Comparison of ENCODE assay signal across 14 cellular contexts in the genomic region with DNA sequence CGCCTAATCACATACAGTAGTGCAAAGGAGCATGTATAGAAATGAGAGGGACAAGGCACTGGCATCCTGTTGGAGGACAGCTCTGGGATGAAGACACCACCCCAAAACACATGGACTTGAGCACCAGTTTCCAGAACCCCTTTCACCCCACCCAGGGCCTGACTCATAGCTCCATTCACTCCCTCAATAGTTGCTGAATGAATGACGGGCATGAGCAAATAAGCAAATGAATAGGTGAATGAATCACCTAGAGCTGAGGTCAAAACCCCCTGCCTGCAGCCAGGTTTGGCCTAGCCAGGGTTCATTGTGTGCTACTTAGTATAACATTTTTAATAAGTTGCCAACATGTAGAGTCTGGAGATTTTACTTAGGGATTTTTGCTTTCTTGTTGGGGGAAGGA.
DNase-seq lines count a peak whose midpoint lies in the region; ATAC-seq, FAIRE-seq and TF ChIP-seq lines count a peak whose summit lies in the region.
"Had no signal": no experiment of that assay in that cellular context is flagged by ENCODE, and none has a peak within 500 bp of the region (broad histone marks: within the 10 kb centered on the region; RNA-seq: fewer than 3 reads in every experiment).

No MANE protein-coding gene starts in this region.

- POLR2A ChIA-PET in HepG2 (lab: Yijun Ruan, JAX) = no interaction called here

- peak; percentile 24; the same call in 2 of the 3 replicates for ATAC-seq in HepG2
- ATAC-seq in HG03159 (IDR thresholded peaks at IDR 0.05; ENCODE audit: unreplicated experiment) = no peak
- no peak for ATAC-seq in Right ventricle myocardium inferior
- ATAC-seq: upper lobe of right lung had no signal

- DNase-seq in Daoy (ENCODE audit: low read depth) (peak; percentile 83), mammary epithelial cell (peak; percentile 96), HepG2 (ENCODE audit: low spot score) (peak; percentile 47), Right ventricle myocardium inferior (ENCODE audit: missing footprints) (no peak), epidermal melanocyte (ENCODE audit: insufficient read length, low spot score) (no peak)
- no peak for DNase-seq in activated naive CD4-positive, alpha-beta T cell treated with anti-CD3 and anti-CD28 coated beads, Interleukin-2, amount 50 U/mL, for 16 hours
- DNase-seq: activated effector memory CD4-positive, alpha-beta T cell treated with Interleukin-2 at 50 U/mL for 16 hours; NCI-H524 treated with DMSO at 0.1 percent for 48 hours; SJCRH30; upper lobe of right lung had no signal

- in situ Hi-C loops in mammary epithelial cell (cut with MboI; ENCODE audit: low sequenced_read_pairs in 2 of 2) (no loop called here), HepG2 (cut with HindIII; ENCODE audit: extremely low pct_ligation_motif_present, low pct_unique_long_range_greater_than_20kb) (no loop called here)

- H3K27ac ChIP-seq in HUES64 (ENCODE audit: low read depth, low read length) (peak overlapping the region; percentile 82), mammary epithelial cell (ENCODE audit: insufficient read depth, low read depth, low read length) (peak overlapping the region; percentile 93), HepG2 (ENCODE audit: extremely low read length, insufficient read depth, low read length) (no peak overlapping the region)
- H3K27ac ChIP-seq: BLaER1, SJCRH30, upper lobe of right lung had no signal

- CTCF ChIA-PET in mammary epithelial cell (lab: Charles Lee; ENCODE audit: low non-redundant PET) = interaction anchor here (0.7 kb wide), 1 partner anchor 425 kb away, joined by 4 read pairs; no protein-coding TSS in a partner anchor
- CTCF ChIA-PET in HepG2 (lab: Yijun Ruan, JAX; ENCODE audit: low intra/inter-chr PET ratio, low total read pairs) = no interaction called here

- dilution Hi-C loops in mammary epithelial cell (cut with HindIII; ENCODE audit: low sequenced_read_pairs) = no loop called here

- H3K4me1 ChIP-seq in HUES64 (ENCODE audit: insufficient read depth, low read length) (peaks cover 17% of the 10 kb centered on the region), mammary epithelial cell (ENCODE audit: insufficient read depth, low read length) (peaks cover 72% of the 10 kb centered on the region), HepG2 (ENCODE audit: insufficient read depth, low read length) (peaks cover 18% of the 10 kb centered on the region)
- H3K4me1 ChIP-seq: BLaER1, SJCRH30, upper lobe of right lung had no signal

- BruUV-seq in mammary epithelial cell (replicated peaks; lab: Mats Ljungman, UMichigan) = no TSS peak
- BruUV-seq in HepG2 (replicated peaks; lab: Mats Ljungman, UMichigan) = no TSS peak

- no peak for TF ChIP-seq RAD21 in HepG2 (CRISPR knock-in tag; IDR thresholded peaks at IDR 0.05)

- FAIRE-seq in HepG2 (lab: Jason Lieb, UNC) = no peak
- FAIRE-seq: colon had no signal

- H3K9ac ChIP-seq in HUES64 (ENCODE audit: low read depth, low read length) = 0 out of 2 replicates have a peak overlapping the region, but pooled peaks have one; percentile 6
- peak overlapping the region; percentile 47 for H3K9ac ChIP-seq in mammary epithelial cell (ENCODE audit: insufficient read depth, low read length)
- no peak overlapping the region for H3K9ac ChIP-seq in HepG2 (ENCODE audit: insufficient read depth, low read depth, low read length)
- H3K9ac ChIP-seq: BLaER1 had no signal

- H3K79me2 ChIP-seq in mammary epithelial cell (ENCODE audit: insufficient read depth, low read length) (peaks cover 8% of the 10 kb centered on the region), HepG2 (ENCODE audit: insufficient read depth, low read length) (no peaks in the 10 kb centered on the region)

- peak overlapping the region; percentile 12 for H3K4me2 ChIP-seq in mammary epithelial cell (ENCODE audit: insufficient read depth, low read depth, low read length)
- no peak overlapping the region for H3K4me2 ChIP-seq in HepG2 (ENCODE audit: low read depth, low read length)
- H3K4me2 ChIP-seq: BLaER1 had no signal

- H2AFZ ChIP-seq in mammary epithelial cell (ENCODE audit: low read depth, low read length) (peak overlapping the region; percentile 29), HepG2 (ENCODE audit: low read length) (no peak overlapping the region)

- no peak for TF ChIP-seq EP300 in HepG2 (IDR thresholded peaks at IDR 0.05; ENCODE audit: low read depth in 2 of 2, low read length in 2 of 2)
- TF ChIP-seq EP300 in HepG2 (CRISPR knock-in tag; IDR thresholded peaks at IDR 0.05; ENCODE audit: borderline replicate concordance) = no peak

- peaks cover 55% of the 10 kb centered on the region for H3K36me3 ChIP-seq in HUES64 (ENCODE audit: insufficient read depth, low read length)
- peaks cover 16% of the 10 kb centered on the region for H3K36me3 ChIP-seq in mammary epithelial cell (ENCODE audit: insufficient read depth, low read length)
- H3K36me3 ChIP-seq in HepG2 (replicated peaks in 1 of 2; ENCODE audit: control insufficient read depth in 1 of 2, insufficient read depth in 2 of 2, low read length in 2 of 2) = no peaks in the 10 kb centered on the region

- H3K9me3 ChIP-seq in HUES64 (ENCODE audit: insufficient read depth, low read depth, low read length) = no peaks in the 10 kb centered on the region
- no peaks in the 10 kb centered on the region for H3K9me3 ChIP-seq in mammary epithelial cell (replicated peaks; ENCODE audit: insufficient read depth, low read length)
- no peaks in the 10 kb centered on the region for H3K9me3 ChIP-seq in HepG2 (ENCODE audit: low read length)
- H3K9me3 ChIP-seq: BLaER1, SJCRH30, upper lobe of right lung had no signal

- TF ChIP-seq CTCF in mammary epithelial cell (conservative IDR thresholded peaks at IDR 0.05 in 1 of 2, IDR thresholded peaks at IDR 0.05 in 1 of 2; ENCODE audit: extremely low read depth in 1 of 2, insufficient read depth in 1 of 2, low read depth in 1 of 2, low read length in 2 of 2) (no peak), HepG2 (CRISPR knock-in tag; IDR thresholded peaks at IDR 0.05) (no peak)

- intact Hi-C loops in mammary epithelial cell (cut with micrococcal nuclease) (loop anchor here (2.0 kb wide), 1 partner anchor 66 kb away; a partner anchor contains a TSS), HepG2 (cut with micrococcal nuclease; ENCODE audit: unreplicated experiment) (no loop called here), Right ventricle myocardium inferior (cut with DNase I) (no loop called here)

- H4K20me1 ChIP-seq in mammary epithelial cell (ENCODE audit: insufficient read depth, low read length) (no peaks in the 10 kb centered on the region), HepG2 (ENCODE audit: insufficient read depth, low read length) (no peaks in the 10 kb centered on the region)
- H4K20me1 ChIP-seq: BLaER1 had no signal

- TF ChIP-seq POLR2A in HepG2 (IDR thresholded peaks at IDR 0.05; ENCODE audit: insufficient read depth in 1 of 2, low read depth in 2 of 2, low read length in 2 of 2) = no peak

- no peaks in the 10 kb centered on the region for H3K27me3 ChIP-seq in HUES64 (ENCODE audit: insufficient read depth, low read length)
- no peaks in the 10 kb centered on the region for H3K27me3 ChIP-seq in mammary epithelial cell (ENCODE audit: insufficient read depth, low read length)
- peaks cover 0 to 3% of the 10 kb centered on the region in 2 experiments; a peak in 2 of 5 replicates for H3K27me3 ChIP-seq in HepG2 (ENCODE audit: control insufficient read depth in 1 of 2, insufficient read depth in 2 of 2, low read length in 2 of 2)
- H3K27me3 ChIP-seq: BLaER1, SJCRH30, upper lobe of right lung had no signal

- H3K4me3 ChIP-seq in HUES64 (ENCODE audit: low read length) (no peak overlapping the region), mammary epithelial cell (replicated peaks in 1 of 3; ENCODE audit: insufficient read depth in 1 of 3, low read depth in 2 of 3, low read length in 3 of 3) (no peak overlapping the region), HepG2 (replicated peaks in 1 of 3; ENCODE audit: insufficient read depth in 1 of 3, low read depth in 2 of 3, low read length in 3 of 3) (no peak overlapping the region)
- H3K4me3 ChIP-seq: BLaER1, SJCRH30, upper lobe of right lung had no signal

- 60% methylated on average over 2 of the region's 2 CpGs for WGBS in HUES64
- 49% methylated on average over 2 of the region's 2 CpGs for WGBS in mammary epithelial cell (ENCODE audit: low coverage, missing lambda C conversion rate)
- 48% methylated on average over 2 of the region's 2 CpGs for WGBS in HepG2 (ENCODE audit: low lambda C conversion rate)

TF ChIP-seq in HepG2, 621 proteins besides CTCF, POLR2A, EP300 and RAD21:
- TF ChIP-seq ZNF24 (IDR thresholded peaks at IDR 0.05) (0 out of 2 replicates have a peak, but pooled peaks have one; percentile 58), MED1 (CRISPR knock-in tag; IDR thresholded peaks at IDR 0.05) (no peak), SMAD1 (CRISPR knock-in tag; IDR thresholded peaks at IDR 0.05; ENCODE audit: borderline replicate concordance, low read depth) (no peak), RXRA (CRISPR knock-in tag; IDR thresholded peaks at IDR 0.05) (no peak), ZNF577 (CRISPR knock-in tag; IDR thresholded peaks at IDR 0.05; ENCODE audit: borderline replicate concordance, low read depth) (no peak), ZNF547 (CRISPR knock-in tag; IDR thresholded peaks at IDR 0.05) (no peak), FOSL2 (CRISPR knock-in tag; IDR thresholded peaks at IDR 0.05) (peak; percentile 73), SRY (CRISPR knock-in tag; IDR thresholded peaks at IDR 0.05) (no peak)
- TF ChIP-seq, protein P1, sequence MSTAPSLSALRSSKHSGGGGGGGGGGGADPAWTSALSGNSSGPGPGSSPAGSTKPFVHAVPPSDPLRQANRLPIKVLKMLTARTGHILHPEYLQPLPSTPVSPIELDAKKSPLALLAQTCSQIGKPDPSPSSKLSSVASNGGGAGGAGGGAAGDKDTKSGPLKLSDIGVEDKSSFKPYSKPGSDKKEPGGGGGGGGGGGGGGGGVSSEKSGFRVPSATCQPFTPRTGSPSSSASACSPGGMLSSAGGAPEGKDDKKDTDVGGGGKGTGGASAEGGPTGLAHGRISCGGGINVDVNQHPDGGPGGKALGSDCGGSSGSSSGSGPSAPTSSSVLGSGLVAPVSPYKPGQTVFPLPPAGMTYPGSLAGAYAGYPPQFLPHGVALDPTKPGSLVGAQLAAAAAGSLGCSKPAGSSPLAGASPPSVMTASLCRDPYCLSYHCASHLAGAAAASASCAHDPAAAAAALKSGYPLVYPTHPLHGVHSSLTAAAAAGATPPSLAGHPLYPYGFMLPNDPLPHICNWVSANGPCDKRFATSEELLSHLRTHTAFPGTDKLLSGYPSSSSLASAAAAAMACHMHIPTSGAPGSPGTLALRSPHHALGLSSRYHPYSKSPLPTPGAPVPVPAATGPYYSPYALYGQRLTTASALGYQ (CRISPR knock-in tag; IDR thresholded peaks at IDR 0.05) = no peak

Comparison
In these comparisons a context has a peak if more than half of its experiments do, and no peak if none do; other contexts are left out.
1. DNase-seq: peak in Daoy (single experiment), mammary epithelial cell (single experiment) and HepG2 (single experiment); none in Right ventricle myocardium inferior (single experiment), activated naive CD4-positive, alpha-beta T cell treated with anti-CD3 and anti-CD28 coated beads, Interleukin-2, amount 50 U/mL, for 16 hours (single experiment) and epidermal melanocyte (single experiment).